ENCODE assay signal across 23 cellular contexts in the genomic region with DNA sequence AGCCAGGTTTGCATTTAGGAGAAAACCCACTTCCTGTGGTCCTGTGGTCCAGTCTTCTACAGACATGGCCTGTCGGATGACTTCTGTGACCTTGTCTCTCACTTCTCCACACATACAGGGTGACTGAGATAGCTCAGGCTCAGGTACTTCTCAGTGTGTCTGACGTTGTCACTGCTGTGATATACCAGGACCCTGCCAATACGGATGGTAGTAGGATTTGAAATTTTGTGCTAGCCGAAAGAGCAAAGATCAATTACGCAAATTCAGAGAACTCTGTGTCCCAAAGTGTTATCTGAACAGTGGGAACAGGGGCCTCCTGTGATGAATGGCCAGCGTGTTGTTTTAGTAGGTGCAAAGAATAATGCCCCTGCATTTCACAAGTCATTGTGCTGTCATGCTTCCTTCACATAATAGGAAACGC.
DNase-seq lines count a peak whose midpoint lies in the region; ATAC-seq, FAIRE-seq and TF ChIP-seq lines count a peak whose summit lies in the region.
"Had no signal": no experiment of that assay in that cellular context is flagged by ENCODE, and none has a peak within 500 bp of the region (broad histone marks: within the 10 kb centered on the region; RNA-seq: fewer than 3 reads in every experiment).

No MANE protein-coding gene starts in this region.

- CTCF ChIA-PET in activated CD8-positive, alpha-beta memory T cell treated with anti-CD3 and anti-CD28 coated beads, Interleukin-2, amount 10 ng/mL, durations not matched to agents 7 days and 5 days (lab: Charles Lee), result interaction anchor here (0.5 to 1.0 kb wide), 2 partner anchors 13 to 246 kb away, joined by 3 read pairs; no protein-coding TSS in a partner anchor
- CTCF ChIA-PET in HepG2 (lab: Yijun Ruan, JAX; ENCODE audit: low intra/inter-chr PET ratio, low total read pairs), result no interaction called here

- H3K4me3 ChIP-seq in HepG2 (replicated peaks in 1 of 3; ENCODE audit: insufficient read depth in 1 of 3, low read depth in 2 of 3, low read length in 3 of 3), result no peak overlapping the region
- H3K4me3 ChIP-seq in neutrophil (ENCODE audit: low read depth in 1 of 2, low read length in 1 of 2), result no peak overlapping the region
- H3K4me3 ChIP-seq: GM23248 had no signal

- ATAC-seq in activated CD8-positive, alpha-beta memory T cell treated with anti-CD3 and anti-CD28 coated beads, Interleukin-2, amount 10 ng/mL, durations not matched to agents 7 days and 5 days, result peak; percentile 30
- peak; percentile 40 for ATAC-seq in HepG2
- no peak for ATAC-seq in stimulated activated effector memory CD8-positive, alpha-beta T cell treated with anti-CD3 and anti-CD28 coated beads, Interleukin-12 subunit alpha, Interleukin-12 subunit beta, amount 100 ng/mL, for 72 hours
- ATAC-seq: CD8-positive, alpha-beta T cell had no signal

- DNase-seq in activated CD8-positive, alpha-beta memory T cell treated with anti-CD3 and anti-CD28 coated beads, Interleukin-2, amount 10 ng/mL, durations not matched to agents 7 days and 5 days, result peak; percentile 61
- DNase-seq in activated CD8-positive, alpha-beta memory T cell treated with anti-CD3 and anti-CD28 coated beads for 24 hours, result no peak
- DNase-seq in activated T-helper 2 cell treated with anti-CD3 and anti-CD28 coated beads, Interferon-gamma antibody, Interleukin-2, Interleukin-4, amounts not matched to agents 10 μg/mL and 5 μg/mL and 100 μg/mL, durations not matched to agents 14 hours and 24 hours and 36 hours (ENCODE audit: low spot score), result no peak
- peak; percentile 55 for DNase-seq in HepG2 (ENCODE audit: low spot score)
- DNase-seq in stimulated activated effector memory CD8-positive, alpha-beta T cell treated with anti-CD3 and anti-CD28 coated beads, Interleukin-12 subunit alpha, Interleukin-12 subunit beta, amount 100 ng/mL, for 72 hours (ENCODE audit: low spot score in 2 of 2), result no peak
- DNase-seq in GM03348 (ENCODE audit: low spot score), result no peak
- DNase-seq in activated CD4-positive, CD25-positive, alpha-beta regulatory T cell treated with anti-CD3 and anti-CD28 coated beads, Interleukin-2, amount 50 U/mL, for 72 hours, result no peak
- DNase-seq: AML-193; C1 segment of cervical spinal cord; CD8-positive, alpha-beta T cell; GM23248; HCEC 1CT; KG1; NCI-H1105; NCI-H146; NCI-H2029; NCI-H2171; NCI-H345; NCI-H524; NCI-H774; NK-92 treated with Interleukin-12 subunit alpha and Interleukin-12 subunit beta, amount 100 ng/mL, for 24 hours had no signal

- H2AFZ ChIP-seq in HepG2 (ENCODE audit: low read length), result no peak overlapping the region
- H2AFZ ChIP-seq: GM23248 had no signal

- H3K79me2 ChIP-seq in HepG2 (ENCODE audit: insufficient read depth, low read length), result no peaks in the 10 kb centered on the region

- H4K20me1 ChIP-seq in HepG2 (ENCODE audit: insufficient read depth, low read length), result no peaks in the 10 kb centered on the region

- no peaks in the 10 kb centered on the region for H3K27me3 Mint-ChIP-seq in activated CD8-positive, alpha-beta memory T cell treated with anti-CD3 and anti-CD28 coated beads, Interleukin-2, amount 10 ng/mL, durations not matched to agents 7 days and 5 days
- H3K27me3 Mint-ChIP-seq in activated T-helper 2 cell treated with anti-CD3 and anti-CD28 coated beads, Interferon-gamma antibody, Interleukin-2, Interleukin-4, amounts not matched to agents 10 μg/mL and 5 μg/mL and 100 μg/mL, durations not matched to agents 14 hours and 24 hours and 36 hours (ENCODE audit: low read depth), result no peaks in the 10 kb centered on the region

- H3K27me3 ChIP-seq in HepG2 (ENCODE audit: control insufficient read depth in 1 of 2, insufficient read depth in 2 of 2, low read length in 2 of 2), result no peaks in the 10 kb centered on the region
- no peaks in the 10 kb centered on the region for H3K27me3 ChIP-seq in neutrophil

- no peak for TF ChIP-seq RAD21 in HepG2 (CRISPR knock-in tag; IDR thresholded peaks at IDR 0.05)

- H3K9me3 ChIP-seq in HepG2 (ENCODE audit: low read length), result no peaks in the 10 kb centered on the region
- H3K9me3 ChIP-seq in neutrophil, result no peaks in the 10 kb centered on the region

- TF ChIP-seq POLR2A in HepG2 (IDR thresholded peaks at IDR 0.05; ENCODE audit: insufficient read depth in 1 of 2, low read depth in 2 of 2, low read length in 2 of 2), result no peak

- no peak for FAIRE-seq in HepG2 (lab: Jason Lieb, UNC)
- FAIRE-seq: GM12892 had no signal

- H3K27ac Mint-ChIP-seq in activated CD8-positive, alpha-beta memory T cell treated with anti-CD3 and anti-CD28 coated beads, Interleukin-2, amount 10 ng/mL, durations not matched to agents 7 days and 5 days, result peak overlapping the region; percentile 29
- H3K27ac Mint-ChIP-seq in activated T-helper 2 cell treated with anti-CD3 and anti-CD28 coated beads, Interferon-gamma antibody, Interleukin-2, Interleukin-4, amounts not matched to agents 10 μg/mL and 5 μg/mL and 100 μg/mL, durations not matched to agents 14 hours and 24 hours and 36 hours, result peak overlapping the region; percentile 5
- no peak overlapping the region for H3K27ac Mint-ChIP-seq in stimulated activated effector memory CD8-positive, alpha-beta T cell treated with anti-CD3 and anti-CD28 coated beads, Interleukin-12 subunit alpha, Interleukin-12 subunit beta, amount 100 ng/mL, for 72 hours
- H3K27ac Mint-ChIP-seq: CD8-positive, alpha-beta T cell had no signal

- no peaks in the 10 kb centered on the region for H3K9me3 Mint-ChIP-seq in activated CD8-positive, alpha-beta memory T cell treated with anti-CD3 and anti-CD28 coated beads, Interleukin-2, amount 10 ng/mL, durations not matched to agents 7 days and 5 days (ENCODE audit: low read depth)
- H3K9me3 Mint-ChIP-seq in activated T-helper 2 cell treated with anti-CD3 and anti-CD28 coated beads, Interferon-gamma antibody, Interleukin-2, Interleukin-4, amounts not matched to agents 10 μg/mL and 5 μg/mL and 100 μg/mL, durations not matched to agents 14 hours and 24 hours and 36 hours, result no peaks in the 10 kb centered on the region
- no peaks in the 10 kb centered on the region for H3K9me3 Mint-ChIP-seq in stimulated activated effector memory CD8-positive, alpha-beta T cell treated with anti-CD3 and anti-CD28 coated beads, Interleukin-12 subunit alpha, Interleukin-12 subunit beta, amount 100 ng/mL, for 72 hours
- H3K9me3 Mint-ChIP-seq: CD8-positive, alpha-beta T cell had no signal

- H3K27ac ChIP-seq in HepG2 (ENCODE audit: extremely low read length, insufficient read depth, low read length) (no peak overlapping the region), neutrophil (peak overlapping the region; percentile 60)
- H3K27ac ChIP-seq: GM23248 had no signal

- peaks cover 13% of the 10 kb centered on the region for H3K4me1 Mint-ChIP-seq in activated CD8-positive, alpha-beta memory T cell treated with anti-CD3 and anti-CD28 coated beads, Interleukin-2, amount 10 ng/mL, durations not matched to agents 7 days and 5 days
- peaks cover 5% of the 10 kb centered on the region for H3K4me1 Mint-ChIP-seq in activated T-helper 2 cell treated with anti-CD3 and anti-CD28 coated beads, Interferon-gamma antibody, Interleukin-2, Interleukin-4, amounts not matched to agents 10 μg/mL and 5 μg/mL and 100 μg/mL, durations not matched to agents 14 hours and 24 hours and 36 hours (ENCODE audit: low read depth)
- H3K4me1 Mint-ChIP-seq in stimulated activated effector memory CD8-positive, alpha-beta T cell treated with anti-CD3 and anti-CD28 coated beads, Interleukin-12 subunit alpha, Interleukin-12 subunit beta, amount 100 ng/mL, for 72 hours, result peaks cover 7% of the 10 kb centered on the region

- peaks cover 34% of the 10 kb centered on the region for H3K36me3 Mint-ChIP-seq in activated CD8-positive, alpha-beta memory T cell treated with anti-CD3 and anti-CD28 coated beads, Interleukin-2, amount 10 ng/mL, durations not matched to agents 7 days and 5 days
- peaks cover 52% of the 10 kb centered on the region for H3K36me3 Mint-ChIP-seq in activated T-helper 2 cell treated with anti-CD3 and anti-CD28 coated beads, Interferon-gamma antibody, Interleukin-2, Interleukin-4, amounts not matched to agents 10 μg/mL and 5 μg/mL and 100 μg/mL, durations not matched to agents 14 hours and 24 hours and 36 hours (ENCODE audit: low read depth)
- peaks cover 94% of the 10 kb centered on the region for H3K36me3 Mint-ChIP-seq in stimulated activated effector memory CD8-positive, alpha-beta T cell treated with anti-CD3 and anti-CD28 coated beads, Interleukin-12 subunit alpha, Interleukin-12 subunit beta, amount 100 ng/mL, for 72 hours

- no peaks in the 10 kb centered on the region for H3K36me3 ChIP-seq in HepG2 (replicated peaks in 1 of 2; ENCODE audit: control insufficient read depth in 1 of 2, insufficient read depth in 2 of 2, low read length in 2 of 2)
- peaks cover 87% of the 10 kb centered on the region for H3K36me3 ChIP-seq in neutrophil

- 21% methylated on average over 5 of the region's 7 CpGs for WGBS in HepG2 (ENCODE audit: low lambda C conversion rate)

- TF ChIP-seq CTCF in HepG2 (CRISPR knock-in tag; IDR thresholded peaks at IDR 0.05) (no peak), neutrophil (IDR thresholded peaks at IDR 0.05) (no peak)

- BruUV-seq in HepG2 (replicated peaks; lab: Mats Ljungman, UMichigan), result no TSS peak

- H3K4me2 ChIP-seq in HepG2 (ENCODE audit: low read depth, low read length), result no peak overlapping the region

- H3K4me1 ChIP-seq in HepG2 (ENCODE audit: insufficient read depth, low read length) (0 out of 2 replicates have a peak, but pooled peaks cover 10% of the 10 kb centered on the region), neutrophil (ENCODE audit: control insufficient read depth in 1 of 2, insufficient read depth in 1 of 2, low read depth in 1 of 2, low read length in 1 of 2) (peaks cover 5 to 25% of the 10 kb centered on the region in 2 experiments)

- POLR2A ChIA-PET in HepG2 (lab: Yijun Ruan, JAX), result no interaction called here

- H3K4me3 Mint-ChIP-seq in activated CD8-positive, alpha-beta memory T cell treated with anti-CD3 and anti-CD28 coated beads, Interleukin-2, amount 10 ng/mL, durations not matched to agents 7 days and 5 days, result no peak overlapping the region
- no peak overlapping the region for H3K4me3 Mint-ChIP-seq in activated T-helper 2 cell treated with anti-CD3 and anti-CD28 coated beads, Interferon-gamma antibody, Interleukin-2, Interleukin-4, amounts not matched to agents 10 μg/mL and 5 μg/mL and 100 μg/mL, durations not matched to agents 14 hours and 24 hours and 36 hours (ENCODE audit: low read depth)
- H3K4me3 Mint-ChIP-seq in stimulated activated effector memory CD8-positive, alpha-beta T cell treated with anti-CD3 and anti-CD28 coated beads, Interleukin-12 subunit alpha, Interleukin-12 subunit beta, amount 100 ng/mL, for 72 hours, result no peak overlapping the region
- H3K4me3 Mint-ChIP-seq: CD8-positive, alpha-beta T cell had no signal

- in situ Hi-C loops in HepG2 (cut with HindIII; ENCODE audit: extremely low pct_ligation_motif_present, low pct_unique_long_range_greater_than_20kb), result no loop called here

- intact Hi-C loops in activated T-helper 2 cell treated with anti-CD3 and anti-CD28 coated beads, Interferon-gamma antibody, Interleukin-2, Interleukin-4, amounts not matched to agents 10 μg/mL and 5 μg/mL and 100 μg/mL, durations not matched to agents 14 hours and 24 hours and 36 hours (cut with micrococcal nuclease), result no loop called here
- intact Hi-C loops in HepG2 (cut with micrococcal nuclease; ENCODE audit: unreplicated experiment), result no loop called here

- no peak for TF ChIP-seq EP300 in HepG2 (IDR thresholded peaks at IDR 0.05; ENCODE audit: low read depth in 2 of 2, low read length in 2 of 2)
- TF ChIP-seq EP300 in HepG2 (CRISPR knock-in tag; IDR thresholded peaks at IDR 0.05; ENCODE audit: borderline replicate concordance), result no peak

- H3K9ac ChIP-seq in HepG2 (ENCODE audit: insufficient read depth, low read depth, low read length), result no peak overlapping the region
- H3K9ac ChIP-seq: GM23248 had no signal

Comparison
In these comparisons a context has a peak if more than half of its experiments do, and no peak if none do; other contexts are left out.
1. DNase-seq: peak in activated CD8-positive, alpha-beta memory T cell treated with anti-CD3 and anti-CD28 coated beads, Interleukin-2, amount 10 ng/mL, durations not matched to agents 7 days and 5 days (single experiment) and HepG2 (single experiment); none in activated CD8-positive, alpha-beta memory T cell treated with anti-CD3 and anti-CD28 coated beads for 24 hours (single experiment), activated T-helper 2 cell treated with anti-CD3 and anti-CD28 coated beads, Interferon-gamma antibody, Interleukin-2, Interleukin-4, amounts not matched to agents 10 μg/mL and 5 μg/mL and 100 μg/mL, durations not matched to agents 14 hours and 24 hours and 36 hours (single experiment), stimulated activated effector memory CD8-positive, alpha-beta T cell treated with anti-CD3 and anti-CD28 coated beads, Interleukin-12 subunit alpha, Interleukin-12 subunit beta, amount 100 ng/mL, for 72 hours (0 of 2), GM03348 (single experiment) and activated CD4-positive, CD25-positive, alpha-beta regulatory T cell treated with anti-CD3 and anti-CD28 coated beads, Interleukin-2, amount 50 U/mL, for 72 hours (single experiment).